ENCODE assay signal across 1 cellular context in genomic region chr14:24315807-24316596, GRCh38.
TF ChIP-seq lines count a peak whose summit lies in the region.

No MANE protein-coding gene starts in this region.

TF ChIP-seq in HepG2, 621 proteins besides CTCF, POLR2A, EP300 and RAD21 (continued from another document and continues in another):
- TF ChIP-seq KIAA2018 (CRISPR knock-in tag; IDR thresholded peaks at IDR 0.05; ENCODE audit: borderline replicate concordance) (0 out of 2 replicates have a peak, but pooled peaks have one; percentile 92), NPAS2 (CRISPR knock-in tag; IDR thresholded peaks at IDR 0.05; ENCODE audit: borderline replicate concordance) (no peak), HDAC1 (CRISPR knock-in tag; IDR thresholded peaks at IDR 0.05) (no peak), FIP1L1 (IDR thresholded peaks at IDR 0.05; ENCODE audit: borderline replicate concordance, insufficient read depth, low read depth, low read length) (no peak), ZNF512 (CRISPR knock-in tag; IDR thresholded peaks at IDR 0.05) (peak; percentile 81), ZNF75D (CRISPR knock-in tag; IDR thresholded peaks at IDR 0.05; ENCODE audit: borderline replicate concordance) (no peak), ZNF580 (CRISPR knock-in tag; IDR thresholded peaks at IDR 0.05; ENCODE audit: borderline replicate concordance, low read depth) (peak; percentile 99), ELF4 (CRISPR knock-in tag; IDR thresholded peaks at IDR 0.05; ENCODE audit: borderline replicate concordance) (no peak), CERS6 (CRISPR knock-in tag; IDR thresholded peaks at IDR 0.05) (peak; percentile 99), ZNF407 (CRISPR knock-in tag; IDR thresholded peaks at IDR 0.05; ENCODE audit: not compliant biosample characterization) (peak; percentile 100), NFE2 (CRISPR knock-in tag; IDR thresholded peaks at IDR 0.05) (no peak), PTBP1 (IDR thresholded peaks at IDR 0.05; ENCODE audit: low read depth, low read length, poor library complexity, severe bottlenecking) (peak; percentile 78), KLF15 (CRISPR knock-in tag; IDR thresholded peaks at IDR 0.05; ENCODE audit: borderline replicate concordance) (peak; percentile 97), ZNF12 (CRISPR knock-in tag; IDR thresholded peaks at IDR 0.05) (peak; percentile 79; the same call in 1 of the 2 replicates), SNAPC4 (CRISPR knock-in tag; IDR thresholded peaks at IDR 0.05) (peak; percentile 92; the same call in 1 of the 2 replicates), ZNF777 (CRISPR knock-in tag; IDR thresholded peaks at IDR 0.05) (peak; percentile 87), TBL1XR1 (IDR thresholded peaks at IDR 0.05; ENCODE audit: borderline replicate concordance, low read length, partially characterized antibody) (peak; percentile 27), KAT2B (IDR thresholded peaks at IDR 0.05; ENCODE audit: borderline replicate concordance, low read depth, low read length) (no peak), SMAD3 (CRISPR knock-in tag; IDR thresholded peaks at IDR 0.05) (peak; percentile 79), ZFP62 (CRISPR knock-in tag; IDR thresholded peaks at IDR 0.05) (0 out of 2 replicates have a peak, but pooled peaks have one; percentile 82), ZMAT5 (CRISPR knock-in tag; IDR thresholded peaks at IDR 0.05; ENCODE audit: borderline replicate concordance, low read depth) (no peak; the same call in 1 of the 2 replicates), ZMAT3 (CRISPR knock-in tag; conservative IDR thresholded peaks at IDR 0.05) (peak; percentile 99), JDP2 (CRISPR knock-in tag; IDR thresholded peaks at IDR 0.05; ENCODE audit: borderline replicate concordance) (no peak), ZNF674 (CRISPR knock-in tag; IDR thresholded peaks at IDR 0.05; ENCODE audit: low read depth) (0 out of 2 replicates have a peak, but pooled peaks have one; percentile 88), ATF1 (CRISPR knock-in tag; IDR thresholded peaks at IDR 0.05) (no peak), MXD1 (CRISPR knock-in tag; IDR thresholded peaks at IDR 0.05) (peak; percentile 100), LCORL (IDR thresholded peaks at IDR 0.05) (no peak), LCORL (CRISPR knock-in tag; IDR thresholded peaks at IDR 0.05) (no peak)
